In the genomic region with DNA sequence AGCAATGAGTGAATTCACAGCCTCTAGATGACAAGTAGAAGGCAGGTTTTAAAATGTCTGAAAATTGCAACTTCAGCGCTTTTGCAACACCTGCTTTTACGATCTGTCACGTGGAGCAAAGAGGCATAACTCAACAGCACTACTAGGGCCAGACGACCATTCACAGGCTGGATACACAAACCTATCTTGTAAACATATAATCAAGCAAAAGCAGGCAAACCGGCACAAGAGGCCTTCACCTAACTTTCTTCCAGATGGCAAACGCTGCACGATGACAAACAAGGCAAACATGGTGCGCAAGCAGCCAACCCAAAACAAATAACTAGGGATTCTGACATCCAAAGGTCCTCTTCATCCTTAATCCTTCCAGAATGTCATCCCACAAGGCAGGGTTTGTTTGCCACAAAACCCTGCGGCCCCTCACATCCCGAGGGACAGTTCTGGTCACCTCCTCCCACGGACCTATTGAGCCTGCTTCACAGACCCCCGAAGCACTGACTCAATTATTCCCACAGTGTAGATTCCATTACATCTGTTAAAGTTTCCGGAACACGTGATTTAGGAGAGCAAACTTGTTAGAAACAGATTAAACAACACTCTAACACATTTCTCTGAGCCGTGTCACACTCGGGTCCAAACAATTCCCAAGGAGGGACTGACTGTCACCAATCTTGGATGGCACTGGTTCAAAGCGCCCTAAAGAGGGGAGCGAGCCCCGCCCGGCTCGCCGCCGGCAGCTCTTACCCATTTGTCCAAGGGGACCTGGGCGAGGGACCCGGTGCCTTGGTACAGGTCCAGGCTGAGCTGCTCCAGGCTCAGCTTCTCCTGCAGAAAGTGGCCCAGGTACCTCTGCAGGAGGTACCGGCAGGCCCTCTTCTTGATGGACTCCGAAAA, we compare ENCODE assay signal across 1 cellular context.
TF ChIP-seq lines count a peak whose summit lies in the region.

No MANE protein-coding gene starts in this region.

TF ChIP-seq in K562, 482 proteins besides CTCF, POLR2A, EP300 and RAD21 (continues in another document):
- TF ChIP-seq, protein P1, sequence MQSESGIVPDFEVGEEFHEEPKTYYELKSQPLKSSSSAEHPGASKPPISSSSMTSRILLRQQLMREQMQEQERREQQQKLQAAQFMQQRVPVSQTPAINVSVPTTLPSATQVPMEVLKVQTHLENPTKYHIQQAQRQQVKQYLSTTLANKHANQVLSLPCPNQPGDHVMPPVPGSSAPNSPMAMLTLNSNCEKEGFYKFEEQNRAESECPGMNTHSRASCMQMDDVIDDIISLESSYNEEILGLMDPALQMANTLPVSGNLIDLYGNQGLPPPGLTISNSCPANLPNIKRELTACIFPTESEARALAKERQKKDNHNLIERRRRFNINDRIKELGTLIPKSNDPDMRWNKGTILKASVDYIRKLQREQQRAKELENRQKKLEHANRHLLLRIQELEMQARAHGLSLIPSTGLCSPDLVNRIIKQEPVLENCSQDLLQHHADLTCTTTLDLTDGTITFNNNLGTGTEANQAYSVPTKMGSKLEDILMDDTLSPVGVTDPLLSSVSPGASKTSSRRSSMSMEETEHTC (IDR thresholded peaks at IDR 0.05) = peak; percentile 32; the same call in 1 of the 2 replicates
- TF ChIP-seq SMARCE1 (IDR thresholded peaks at IDR 0.05) = no peak
- TF ChIP-seq POLR2AphosphoS5 (IDR thresholded peaks at IDR 0.05; ENCODE audit: control insufficient read depth, insufficient read depth, low read depth, low read length) = 0 out of 2 replicates have a peak, but pooled peaks have one; percentile 18
- peak; percentile 30 for TF ChIP-seq FIP1L1 (IDR thresholded peaks at IDR 0.05; ENCODE audit: low read depth, low read length, poor library complexity, severe bottlenecking)
- no peak for TF ChIP-seq MTF1 (CRISPR knock-in tag; IDR thresholded peaks at IDR 0.05; ENCODE audit: borderline replicate concordance)
- TF ChIP-seq BHLHE40 (IDR thresholded peaks at IDR 0.05; ENCODE audit: low read length) = peak; percentile 54; the same call in 1 of the 2 replicates
- TF ChIP-seq TAF1 (IDR thresholded peaks at IDR 0.05; ENCODE audit: control insufficient read depth, extremely low read depth, insufficient read depth, low read length, severe bottlenecking) = peak; percentile 17
- no peak for TF ChIP-seq GTF2E2 (tag; IDR thresholded peaks at IDR 0.05)
- TF ChIP-seq ATF7 (IDR thresholded peaks at IDR 0.05) = no peak
- TF ChIP-seq, protein P2, sequence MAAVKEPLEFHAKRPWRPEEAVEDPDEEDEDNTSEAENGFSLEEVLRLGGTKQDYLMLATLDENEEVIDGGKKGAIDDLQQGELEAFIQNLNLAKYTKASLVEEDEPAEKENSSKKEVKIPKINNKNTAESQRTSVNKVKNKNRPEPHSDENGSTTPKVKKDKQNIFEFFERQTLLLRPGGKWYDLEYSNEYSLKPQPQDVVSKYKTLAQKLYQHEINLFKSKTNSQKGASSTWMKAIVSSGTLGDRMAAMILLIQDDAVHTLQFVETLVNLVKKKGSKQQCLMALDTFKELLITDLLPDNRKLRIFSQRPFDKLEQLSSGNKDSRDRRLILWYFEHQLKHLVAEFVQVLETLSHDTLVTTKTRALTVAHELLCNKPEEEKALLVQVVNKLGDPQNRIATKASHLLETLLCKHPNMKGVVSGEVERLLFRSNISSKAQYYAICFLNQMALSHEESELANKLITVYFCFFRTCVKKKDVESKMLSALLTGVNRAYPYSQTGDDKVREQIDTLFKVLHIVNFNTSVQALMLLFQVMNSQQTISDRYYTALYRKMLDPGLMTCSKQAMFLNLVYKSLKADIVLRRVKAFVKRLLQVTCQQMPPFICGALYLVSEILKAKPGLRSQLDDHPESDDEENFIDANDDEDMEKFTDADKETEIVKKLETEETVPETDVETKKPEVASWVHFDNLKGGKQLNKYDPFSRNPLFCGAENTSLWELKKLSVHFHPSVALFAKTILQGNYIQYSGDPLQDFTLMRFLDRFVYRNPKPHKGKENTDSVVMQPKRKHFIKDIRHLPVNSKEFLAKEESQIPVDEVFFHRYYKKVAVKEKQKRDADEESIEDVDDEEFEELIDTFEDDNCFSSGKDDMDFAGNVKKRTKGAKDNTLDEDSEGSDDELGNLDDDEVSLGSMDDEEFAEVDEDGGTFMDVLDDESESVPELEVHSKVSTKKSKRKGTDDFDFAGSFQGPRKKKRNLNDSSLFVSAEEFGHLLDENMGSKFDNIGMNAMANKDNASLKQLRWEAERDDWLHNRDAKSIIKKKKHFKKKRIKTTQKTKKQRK (IDR thresholded peaks at IDR 0.05; ENCODE audit: borderline replicate concordance, low read depth, low read length) = no peak
- TF ChIP-seq, protein P3, sequence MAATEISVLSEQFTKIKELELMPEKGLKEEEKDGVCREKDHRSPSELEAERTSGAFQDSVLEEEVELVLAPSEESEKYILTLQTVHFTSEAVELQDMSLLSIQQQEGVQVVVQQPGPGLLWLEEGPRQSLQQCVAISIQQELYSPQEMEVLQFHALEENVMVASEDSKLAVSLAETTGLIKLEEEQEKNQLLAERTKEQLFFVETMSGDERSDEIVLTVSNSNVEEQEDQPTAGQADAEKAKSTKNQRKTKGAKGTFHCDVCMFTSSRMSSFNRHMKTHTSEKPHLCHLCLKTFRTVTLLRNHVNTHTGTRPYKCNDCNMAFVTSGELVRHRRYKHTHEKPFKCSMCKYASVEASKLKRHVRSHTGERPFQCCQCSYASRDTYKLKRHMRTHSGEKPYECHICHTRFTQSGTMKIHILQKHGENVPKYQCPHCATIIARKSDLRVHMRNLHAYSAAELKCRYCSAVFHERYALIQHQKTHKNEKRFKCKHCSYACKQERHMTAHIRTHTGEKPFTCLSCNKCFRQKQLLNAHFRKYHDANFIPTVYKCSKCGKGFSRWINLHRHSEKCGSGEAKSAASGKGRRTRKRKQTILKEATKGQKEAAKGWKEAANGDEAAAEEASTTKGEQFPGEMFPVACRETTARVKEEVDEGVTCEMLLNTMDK (IDR thresholded peaks at IDR 0.05; ENCODE audit: borderline replicate concordance, insufficient read depth, low read depth, low read length, poor library complexity, severe bottlenecking) = no peak
- TF ChIP-seq SLC30A9 (CRISPR knock-in tag; IDR thresholded peaks at IDR 0.05) = no peak
- peak; percentile 55; the same call in 1 of the 2 replicates for TF ChIP-seq MYC (IDR thresholded peaks at IDR 0.05; ENCODE audit: low read depth, low read length)
- TF ChIP-seq MYC (CRISPR knock-in tag; IDR thresholded peaks at IDR 0.05; ENCODE audit: borderline replicate concordance, low read depth) = no peak
- no peak for TF ChIP-seq PRPF4 (IDR thresholded peaks at IDR 0.05; ENCODE audit: insufficient read depth, low read depth, low read length, poor library complexity, severe bottlenecking)
- no peak for TF ChIP-seq ETV6 (IDR thresholded peaks at IDR 0.05; ENCODE audit: borderline replicate concordance in 1 of 2, low read depth in 2 of 2, low read length in 1 of 2)
- no peak for TF ChIP-seq ETV6 (CRISPR knock-in tag; IDR thresholded peaks at IDR 0.05; ENCODE audit: borderline replicate concordance)
- TF ChIP-seq, protein P4, sequence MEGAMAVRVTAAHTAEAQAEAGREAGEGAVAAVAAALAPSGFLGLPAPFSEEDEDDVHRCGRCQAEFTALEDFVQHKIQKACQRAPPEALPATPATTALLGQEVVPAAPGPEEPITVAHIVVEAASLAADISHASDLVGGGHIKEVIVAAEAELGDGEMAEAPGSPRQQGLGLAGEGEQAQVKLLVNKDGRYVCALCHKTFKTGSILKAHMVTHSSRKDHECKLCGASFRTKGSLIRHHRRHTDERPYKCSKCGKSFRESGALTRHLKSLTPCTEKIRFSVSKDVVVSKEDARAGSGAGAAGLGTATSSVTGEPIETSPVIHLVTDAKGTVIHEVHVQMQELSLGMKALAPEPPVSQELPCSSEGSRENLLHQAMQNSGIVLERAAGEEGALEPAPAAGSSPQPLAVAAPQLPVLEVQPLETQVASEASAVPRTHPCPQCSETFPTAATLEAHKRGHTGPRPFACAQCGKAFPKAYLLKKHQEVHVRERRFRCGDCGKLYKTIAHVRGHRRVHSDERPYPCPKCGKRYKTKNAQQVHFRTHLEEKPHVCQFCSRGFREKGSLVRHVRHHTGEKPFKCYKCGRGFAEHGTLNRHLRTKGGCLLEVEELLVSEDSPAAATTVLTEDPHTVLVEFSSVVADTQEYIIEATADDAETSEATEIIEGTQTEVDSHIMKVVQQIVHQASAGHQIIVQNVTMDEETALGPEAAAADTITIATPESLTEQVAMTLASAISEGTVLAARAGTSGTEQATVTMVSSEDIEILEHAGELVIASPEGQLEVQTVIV (CRISPR knock-in tag; IDR thresholded peaks at IDR 0.05; ENCODE audit: borderline replicate concordance) = peak; percentile 81; the same call in 1 of the 2 replicates
- no peak for TF ChIP-seq FOXM1 (IDR thresholded peaks at IDR 0.05; ENCODE audit: low read depth)
- TF ChIP-seq FOXM1 (CRISPR knock-in tag; IDR thresholded peaks at IDR 0.05; ENCODE audit: low read depth) = 0 out of 2 replicates have a peak, but pooled peaks have one; percentile 31
- no peak for TF ChIP-seq ZKSCAN1 (IDR thresholded peaks at IDR 0.05; ENCODE audit: low read depth, low read length)
- no peak for TF ChIP-seq PTRF (tag; IDR thresholded peaks at IDR 0.05)
- peak in 1 of 2 experiments; percentile 77; a peak in 2 of 4 replicates for TF ChIP-seq HDAC1 (IDR thresholded peaks at IDR 0.05)
- peak; percentile 65 for TF ChIP-seq SAP30 (IDR thresholded peaks at IDR 0.05; ENCODE audit: borderline replicate concordance, insufficient read depth, low read depth, low read length, poor library complexity, severe bottlenecking)
- TF ChIP-seq ETV5 (CRISPR knock-in tag; IDR thresholded peaks at IDR 0.05; ENCODE audit: low read depth) = no peak
- TF ChIP-seq HMG20B (CRISPR knock-in tag; IDR thresholded peaks at IDR 0.05) = no peak
- TF ChIP-seq MAFG (tag; conservative IDR thresholded peaks at IDR 0.05) = peak; percentile 99
- no peak for TF ChIP-seq GTF2F1 (IDR thresholded peaks at IDR 0.05; ENCODE audit: low read depth, low read length)
- TF ChIP-seq TBP (optimal IDR thresholded peaks at IDR 0.05; ENCODE audit: low read depth, low read length) = peak; percentile 27
- no peak for TF ChIP-seq KDM5B (IDR thresholded peaks at IDR 0.05; ENCODE audit: insufficient replicate concordance, low read depth, low read length)
- no peak for TF ChIP-seq TCF7 (IDR thresholded peaks at IDR 0.05; ENCODE audit: borderline replicate concordance)
- no peak for TF ChIP-seq RUNX1 (IDR thresholded peaks at IDR 0.05; ENCODE audit: low read depth)
- TF ChIP-seq C11orf30 (IDR thresholded peaks at IDR 0.05; ENCODE audit: low read depth) = peak; percentile 100
- TF ChIP-seq SIX5 (IDR thresholded peaks at IDR 0.05; ENCODE audit: borderline replicate concordance in 1 of 2, insufficient read depth in 1 of 2, low read depth in 1 of 2, low read length in 2 of 2) = no peak
- TF ChIP-seq, protein P5, sequence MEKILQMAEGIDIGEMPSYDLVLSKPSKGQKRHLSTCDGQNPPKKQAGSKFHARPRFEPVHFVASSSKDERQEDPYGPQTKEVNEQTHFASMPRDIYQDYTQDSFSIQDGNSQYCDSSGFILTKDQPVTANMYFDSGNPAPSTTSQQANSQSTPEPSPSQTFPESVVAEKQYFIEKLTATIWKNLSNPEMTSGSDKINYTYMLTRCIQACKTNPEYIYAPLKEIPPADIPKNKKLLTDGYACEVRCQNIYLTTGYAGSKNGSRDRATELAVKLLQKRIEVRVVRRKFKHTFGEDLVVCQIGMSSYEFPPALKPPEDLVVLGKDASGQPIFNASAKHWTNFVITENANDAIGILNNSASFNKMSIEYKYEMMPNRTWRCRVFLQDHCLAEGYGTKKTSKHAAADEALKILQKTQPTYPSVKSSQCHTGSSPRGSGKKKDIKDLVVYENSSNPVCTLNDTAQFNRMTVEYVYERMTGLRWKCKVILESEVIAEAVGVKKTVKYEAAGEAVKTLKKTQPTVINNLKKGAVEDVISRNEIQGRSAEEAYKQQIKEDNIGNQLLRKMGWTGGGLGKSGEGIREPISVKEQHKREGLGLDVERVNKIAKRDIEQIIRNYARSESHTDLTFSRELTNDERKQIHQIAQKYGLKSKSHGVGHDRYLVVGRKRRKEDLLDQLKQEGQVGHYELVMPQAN (IDR thresholded peaks at IDR 0.05; ENCODE audit: borderline replicate concordance) = 0 out of 2 replicates have a peak, but pooled peaks have one; percentile 60
- TF ChIP-seq MAFK (IDR thresholded peaks at IDR 0.05; ENCODE audit: low read length) = peak; percentile 99
- TF ChIP-seq RHOXF2B (CRISPR knock-in tag; conservative IDR thresholded peaks at IDR 0.05) = no peak
- TF ChIP-seq CCAR2 (IDR thresholded peaks at IDR 0.05; ENCODE audit: low read depth, low read length) = no peak
- TF ChIP-seq FOXK2 (conservative IDR thresholded peaks at IDR 0.05 in 1 of 2, IDR thresholded peaks at IDR 0.05 in 1 of 2; ENCODE audit: low read depth in 2 of 2) = peak; percentile 68 to 79
- peak; percentile 100 for TF ChIP-seq MAFF (IDR thresholded peaks at IDR 0.05; ENCODE audit: low read length)
- TF ChIP-seq, protein P6, sequence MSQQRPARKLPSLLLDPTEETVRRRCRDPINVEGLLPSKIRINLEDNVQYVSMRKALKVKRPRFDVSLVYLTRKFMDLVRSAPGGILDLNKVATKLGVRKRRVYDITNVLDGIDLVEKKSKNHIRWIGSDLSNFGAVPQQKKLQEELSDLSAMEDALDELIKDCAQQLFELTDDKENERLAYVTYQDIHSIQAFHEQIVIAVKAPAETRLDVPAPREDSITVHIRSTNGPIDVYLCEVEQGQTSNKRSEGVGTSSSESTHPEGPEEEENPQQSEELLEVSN (IDR thresholded peaks at IDR 0.05; ENCODE audit: borderline replicate concordance in 1 of 2, extremely low read depth in 1 of 2, insufficient read depth in 1 of 2, insufficient read length in 1 of 2, low read depth in 1 of 2, low read length in 1 of 2, poor library complexity in 1 of 2, severe bottlenecking in 1 of 2) = no peak
- TF ChIP-seq NELFE (IDR thresholded peaks at IDR 0.05; ENCODE audit: insufficient read depth, insufficient read length) = no peak
- TF ChIP-seq TEAD4 (IDR thresholded peaks at IDR 0.05; ENCODE audit: low read length) = no peak
- no peak for TF ChIP-seq TEAD4 (CRISPR knock-in tag; IDR thresholded peaks at IDR 0.05; ENCODE audit: borderline replicate concordance)
- TF ChIP-seq, protein P7, sequence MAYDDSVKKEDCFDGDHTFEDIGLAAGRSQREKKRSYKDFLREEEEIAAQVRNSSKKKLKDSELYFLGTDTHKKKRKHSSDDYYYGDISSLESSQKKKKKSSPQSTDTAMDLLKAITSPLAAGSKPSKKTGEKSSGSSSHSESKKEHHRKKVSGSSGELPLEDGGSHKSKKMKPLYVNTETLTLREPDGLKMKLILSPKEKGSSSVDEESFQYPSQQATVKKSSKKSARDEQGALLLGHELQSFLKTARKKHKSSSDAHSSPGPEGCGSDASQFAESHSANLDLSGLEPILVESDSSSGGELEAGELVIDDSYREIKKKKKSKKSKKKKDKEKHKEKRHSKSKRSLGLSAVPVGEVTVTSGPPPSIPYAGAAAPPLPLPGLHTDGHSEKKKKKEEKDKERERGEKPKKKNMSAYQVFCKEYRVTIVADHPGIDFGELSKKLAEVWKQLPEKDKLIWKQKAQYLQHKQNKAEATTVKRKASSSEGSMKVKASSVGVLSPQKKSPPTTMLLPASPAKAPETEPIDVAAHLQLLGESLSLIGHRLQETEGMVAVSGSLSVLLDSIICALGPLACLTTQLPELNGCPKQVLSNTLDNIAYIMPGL (CRISPR knock-in tag; IDR thresholded peaks at IDR 0.05) = no peak
